ENCODE assay signal across 1 cellular context in genomic region chr19:34341935-34342680, GRCh38.
TF ChIP-seq lines count a peak whose summit lies in the region.

No MANE protein-coding gene starts in this region.

TF ChIP-seq in HCT116, 20 proteins besides CTCF, POLR2A, EP300 and RAD21 (continued from another document):
- TF ChIP-seq CEBPB (IDR thresholded peaks at IDR 0.05; ENCODE audit: low read depth) (no peak), ELF1 (IDR thresholded peaks at IDR 0.05; ENCODE audit: borderline replicate concordance, low read depth) (no peak), EZH2phosphoT487 (IDR thresholded peaks at IDR 0.05; ENCODE audit: borderline replicate concordance) (no peak), REST (IDR thresholded peaks at IDR 0.05; ENCODE audit: low read depth) (no peak), POLR2AphosphoS5 (IDR thresholded peaks at IDR 0.05; ENCODE audit: low read depth, low read length) (no peak), SRF (IDR thresholded peaks at IDR 0.05; ENCODE audit: low read depth) (no peak), JUND (IDR thresholded peaks at IDR 0.05) (no peak), SIN3A (IDR thresholded peaks at IDR 0.05; ENCODE audit: low read depth) (no peak), ZBTB33 (IDR thresholded peaks at IDR 0.05; ENCODE audit: extremely low read depth, insufficient replicate concordance, low read length) (no peak), EZH2 (IDR thresholded peaks at IDR 0.05) (no peak)
